ENCODE assay signal across 10 cellular contexts in the genomic region with DNA sequence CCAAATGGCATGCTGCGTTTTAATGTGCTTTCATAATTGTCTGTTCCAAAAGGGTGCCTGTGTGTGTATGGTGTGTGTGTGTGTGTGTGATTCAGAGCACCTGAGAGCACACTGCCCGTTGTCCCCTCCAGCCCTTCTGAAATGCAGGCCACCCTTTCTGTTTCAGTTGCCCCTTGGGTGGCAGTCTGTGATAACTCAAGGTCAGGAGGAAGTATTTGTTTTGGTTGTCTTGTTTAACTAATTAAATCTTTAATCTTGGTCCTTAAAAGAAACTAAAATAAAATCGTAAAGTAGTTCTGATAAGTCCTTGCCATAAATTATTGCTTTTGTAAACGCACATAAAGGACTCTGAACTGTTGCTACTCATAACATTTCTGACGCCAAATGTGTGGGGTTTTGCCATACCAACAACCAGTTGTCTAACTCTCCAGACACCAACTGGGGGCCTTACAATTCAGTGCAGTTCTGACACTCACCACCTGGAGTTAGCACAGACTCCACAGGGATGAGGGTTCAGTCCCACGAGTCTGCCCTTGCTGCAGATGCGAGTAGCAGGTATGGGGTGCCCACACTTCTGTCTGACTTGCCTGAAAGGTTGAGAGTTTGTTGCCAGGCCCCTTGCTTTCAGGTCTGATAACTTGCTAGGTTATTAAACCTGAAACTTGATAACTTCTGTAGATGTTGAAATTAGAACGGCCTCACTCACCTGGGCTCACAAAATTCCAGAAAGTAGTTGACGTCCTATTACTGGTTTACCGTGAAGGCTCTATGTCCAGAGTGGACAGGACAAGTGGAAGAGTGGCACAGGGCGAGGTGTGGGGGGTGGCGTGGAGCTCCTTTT.
DNase-seq lines count a peak whose midpoint lies in the region; ATAC-seq and TF ChIP-seq lines count a peak whose summit lies in the region.
"Had no signal": no experiment of that assay in that cellular context is flagged by ENCODE, and none has a peak within 500 bp of the region (broad histone marks: within the 10 kb centered on the region; RNA-seq: fewer than 3 reads in every experiment).

No MANE protein-coding gene starts in this region.

- H3K27me3 ChIP-seq in hepatocyte, result no peaks in the 10 kb centered on the region

- WGBS in hepatocyte (ENCODE audit: low lambda C conversion rate, missing lambda C conversion rate), result 69% methylated on average over 12 of the region's 12 CpGs

- H3K79me2 ChIP-seq in hepatocyte, result peaks cover 91% of the 10 kb centered on the region

- H3K9me3 ChIP-seq in hepatocyte (ENCODE audit: low read depth), result no peaks in the 10 kb centered on the region

- DNase-seq in SK-MEL-5 (ENCODE audit: low read depth, low spot score), result peak; percentile 60
- peak; percentile 57 for DNase-seq in hepatocyte (ENCODE audit: low spot score)
- no peak for DNase-seq in activated effector memory CD4-positive, alpha-beta T cell treated with anti-CD3 and anti-CD28 coated beads, Interleukin-2, amount 50 U/mL, for 16 hours
- DNase-seq in posterior cingulate gyrus, result no peak
- DNase-seq in stimulated activated CD4-positive, alpha-beta T cell treated with anti-CD3 and anti-CD28 coated beads, Interleukin-4, amount 100 ng/mL, for 24 hours, result no peak
- DNase-seq: naive B cell; stimulated activated naive B cell treated with anti-CD40 and anti-IgM and Interleukin-4, amounts not matched to agents 10 μg/mL and 1 μg/mL and 100 μg/mL, for 72 hours had no signal

- H2AFZ ChIP-seq in hepatocyte, result no peak overlapping the region

- no peak overlapping the region for H3K4me3 ChIP-seq in hepatocyte

- ATAC-seq in GM18907 (IDR thresholded peaks at IDR 0.05; ENCODE audit: unreplicated experiment), result peak; percentile 43
- no peak for ATAC-seq in HG02870 (IDR thresholded peaks at IDR 0.05; ENCODE audit: unreplicated experiment)

- peak overlapping the region; percentile 4 for H3K4me2 ChIP-seq in hepatocyte

- TF ChIP-seq CTCF in 22Rv1 (IDR thresholded peaks at IDR 0.05) (no peak), hepatocyte (IDR thresholded peaks at IDR 0.05; ENCODE audit: poor library complexity) (peak; percentile 12)

- no peaks in the 10 kb centered on the region for H3K9me2 ChIP-seq in hepatocyte (replicated peaks; ENCODE audit: insufficient read depth)

- peaks cover 22% of the 10 kb centered on the region for H3K4me1 ChIP-seq in hepatocyte (ENCODE audit: insufficient read depth)

- no peaks in the 10 kb centered on the region for H3K36me3 ChIP-seq in hepatocyte (replicated peaks; ENCODE audit: insufficient read depth, low read depth)

- intact Hi-C loops in posterior cingulate gyrus (cut with DNase I), result no loop called here

- in situ Hi-C loops in SK-MEL-5 (cut with HindIII; ENCODE audit: low pct_unique_long_range_greater_than_20kb, low sequenced_read_pairs), result no loop called here

- H4K20me1 ChIP-seq in hepatocyte (ENCODE audit: insufficient read depth, poor library complexity, severe bottlenecking), result peaks cover 18% of the 10 kb centered on the region

- peak overlapping the region; percentile 38 for H3K27ac ChIP-seq in 22Rv1
- peak overlapping the region; percentile 63 for H3K27ac ChIP-seq in hepatocyte

Comparison
In these comparisons a context has a peak if more than half of its experiments do, and no peak if none do; other contexts are left out.
1. DNase-seq: peak in SK-MEL-5 (single experiment) and hepatocyte (single experiment); none in activated effector memory CD4-positive, alpha-beta T cell treated with anti-CD3 and anti-CD28 coated beads, Interleukin-2, amount 50 U/mL, for 16 hours (single experiment), posterior cingulate gyrus (0 of 10) and stimulated activated CD4-positive, alpha-beta T cell treated with anti-CD3 and anti-CD28 coated beads, Interleukin-4, amount 100 ng/mL, for 24 hours (single experiment).